ENCODE assay signal across 23 cellular contexts in the genomic region with DNA sequence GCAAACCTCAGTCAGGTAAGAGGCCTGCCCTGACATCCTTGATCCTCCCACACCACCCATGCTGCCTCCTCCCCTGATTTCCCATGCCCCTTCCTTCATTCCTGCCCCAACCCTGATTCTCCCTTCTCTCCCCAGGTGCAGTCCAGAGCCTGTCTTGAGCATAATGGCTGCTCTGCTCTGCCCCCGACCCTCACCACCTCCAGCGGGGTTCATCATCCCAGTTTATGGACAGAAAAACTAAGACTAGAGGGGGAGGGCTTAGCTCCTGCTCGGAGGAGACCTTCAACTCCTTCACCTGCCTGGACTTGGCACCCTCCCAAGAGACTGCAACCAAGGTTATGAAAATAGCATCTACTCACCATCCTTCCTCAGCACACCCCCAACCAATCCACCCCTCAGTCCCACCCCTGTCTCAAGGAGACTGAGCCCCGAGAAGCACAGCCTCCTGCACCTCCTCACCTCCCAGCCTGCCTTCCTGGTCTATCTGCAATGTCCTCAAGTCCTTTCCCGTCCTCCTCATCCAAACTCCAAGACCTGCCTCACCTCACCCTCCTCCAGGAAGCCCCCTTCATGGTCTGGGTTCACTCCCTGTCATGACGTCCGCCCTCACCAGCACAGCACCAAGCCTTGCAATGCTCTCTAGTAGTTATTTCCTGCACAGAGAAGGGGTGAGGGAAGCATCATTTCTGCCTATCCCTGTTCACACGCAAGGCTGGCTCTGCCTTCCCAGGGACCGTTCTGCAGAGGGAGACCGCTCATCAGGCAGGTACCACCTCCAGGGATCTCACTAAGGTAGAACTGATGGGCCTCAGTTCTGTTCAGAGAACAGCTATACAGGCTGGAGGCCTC.
DNase-seq lines count a peak whose midpoint lies in the region; ATAC-seq and TF ChIP-seq lines count a peak whose summit lies in the region.
"Had no signal": no experiment of that assay in that cellular context is flagged by ENCODE, and none has a peak within 500 bp of the region (broad histone marks: within the 10 kb centered on the region; RNA-seq: fewer than 3 reads in every experiment).

No MANE protein-coding gene starts in this region.

- H3K4me2 ChIP-seq in PC-9 = peak overlapping the region; percentile 71

- H4K20me1 ChIP-seq in PC-9 (ENCODE audit: insufficient read depth) = no peaks in the 10 kb centered on the region

- H3K9me3 Mint-ChIP-seq in CD14-positive monocyte (peaks cover 0 to 3% (median 0%) of the 10 kb centered on the region in 7 donors), natural killer cell (no peaks in the 10 kb centered on the region)
- H3K9me3 Mint-ChIP-seq in effector memory CD8-positive, alpha-beta T cell = no peaks in the 10 kb centered on the region
- H3K9me3 Mint-ChIP-seq: activated naive CD8-positive, alpha-beta T cell treated with anti-CD3 and anti-CD28 coated beads, Interleukin-2, amount 10 ng/mL, durations not matched to agents 7 days and 5 days; activated T-helper 17 cell treated with anti-CD3 and anti-CD28 coated beads, Interleukin-2, amount 50 U/mL, for 72 hours; CD4-positive, CD25-positive, alpha-beta regulatory T cell had no signal

- peak overlapping the region; percentile 51; the same call in 1 of the 2 replicates for H2AFZ ChIP-seq in PC-9

- no TSS peak for BruUV-seq in PC-9 (replicated peaks; lab: Mats Ljungman, UMichigan)

- DNase-seq in CD14-positive monocyte (ENCODE audit: low spot score) = no peak
- DNase-seq in PC-9 = no peak
- no peak for DNase-seq in effector memory CD8-positive, alpha-beta T cell
- DNase-seq in natural killer cell = no peak
- no peak for DNase-seq in SHP77 treated with DMSO at 0.1 percent for 48 hours (lab: John Stamatoyannopoulos, UW)
- DNase-seq in RPMI8226 = no peak
- no peak for DNase-seq in caudate nucleus (lab: John Stamatoyannopoulos, UW)
- DNase-seq: activated naive CD8-positive, alpha-beta T cell treated with anti-CD3 and anti-CD28 coated beads, Interleukin-2, amount 10 ng/mL, durations not matched to agents 7 days and 5 days; CD4-positive, CD25-positive, alpha-beta regulatory T cell; DMS153; GF-D8; midbrain; MM.1S; NCI-H1436 treated with DMSO at 0.1 percent for 48 hours; NCI-H2171 treated with DMSO at 0.1 percent for 48 hours; NCI-H526; nephron progenitor cell; SJCRH30; stimulated activated naive CD4-positive, alpha-beta T cell had no signal

- peaks cover 50% of the 10 kb centered on the region for H3K4me1 ChIP-seq in PC-9 (replicated peaks; ENCODE audit: insufficient read depth)

- H3F3A ChIP-seq in PC-9 (ENCODE audit: insufficient read depth, low read depth) = peaks cover 34% of the 10 kb centered on the region

- H3K36me3 ChIP-seq in PC-9 (ENCODE audit: low read depth) = no peaks in the 10 kb centered on the region
- H3K36me3 ChIP-seq: SJCRH30 had no signal

- POLR2A ChIA-PET in PC-9 (lab: Charles Lee; ENCODE audit: unreplicated experiment) = no interaction called here

- H3K4me3 Mint-ChIP-seq in CD14-positive monocyte (no peak overlapping the region), natural killer cell (peak overlapping the region; percentile 84)
- peak overlapping the region; percentile 16 to 58 for H3K4me3 Mint-ChIP-seq in effector memory CD8-positive, alpha-beta T cell
- H3K4me3 Mint-ChIP-seq: activated naive CD8-positive, alpha-beta T cell treated with anti-CD3 and anti-CD28 coated beads, Interleukin-2, amount 10 ng/mL, durations not matched to agents 7 days and 5 days; activated T-helper 17 cell treated with anti-CD3 and anti-CD28 coated beads, Interleukin-2, amount 50 U/mL, for 72 hours; brain; nephron progenitor cell had no signal

- intact Hi-C loops in CD14-positive monocyte (cut with micrococcal nuclease) = no loop called here
- intact Hi-C loops in PC-9 (cut with micrococcal nuclease; ENCODE audit: unreplicated experiment) = loop anchor here (5.0 kb wide), 1 partner anchor 544 kb away; no protein-coding TSS in a partner anchor
- intact Hi-C loops in natural killer cell (cut with micrococcal nuclease) = loop anchor here (2.0 kb wide), 1 partner anchor 52 kb away; no protein-coding TSS in a partner anchor

- no peak for ATAC-seq in effector memory CD8-positive, alpha-beta T cell (replicated peaks)
- no peak for ATAC-seq in natural killer cell
- ATAC-seq in GM18870 (IDR thresholded peaks at IDR 0.05; ENCODE audit: unreplicated experiment) = no peak
- ATAC-seq: activated T-helper 17 cell treated with anti-CD3 and anti-CD28 coated beads, Interleukin-2, amount 50 U/mL, for 72 hours had no signal

- CTCF ChIA-PET in PC-9 (lab: Charles Lee) = interaction anchor here (0.6 kb wide), 1 partner anchor 111 kb away, joined by 3 read pairs; no protein-coding TSS in a partner anchor

- H3K36me3 Mint-ChIP-seq in CD14-positive monocyte (peaks cover 0 to 2% of the 10 kb centered on the region in 2 donors), natural killer cell (no peaks in the 10 kb centered on the region)
- H3K36me3 Mint-ChIP-seq in effector memory CD8-positive, alpha-beta T cell (ENCODE audit: insufficient read depth) = no peaks in the 10 kb centered on the region
- H3K36me3 Mint-ChIP-seq: activated naive CD8-positive, alpha-beta T cell treated with anti-CD3 and anti-CD28 coated beads, Interleukin-2, amount 10 ng/mL, durations not matched to agents 7 days and 5 days; brain; CD4-positive, CD25-positive, alpha-beta regulatory T cell had no signal

- H3K9me3 ChIP-seq in PC-9 (ENCODE audit: insufficient read depth, low read depth) = no peaks in the 10 kb centered on the region
- H3K9me3 ChIP-seq: SJCRH30 had no signal

- no peak overlapping the region; the same call in 1 of the 2 replicates for H3K4me3 ChIP-seq in PC-9
- H3K4me3 ChIP-seq: SJCRH30 had no signal

- TF ChIP-seq CTCF in CD14-positive monocyte (IDR thresholded peaks at IDR 0.05) (no peak), PC-9 (conservative IDR thresholded peaks at IDR 0.05) (no peak), natural killer cell (IDR thresholded peaks at IDR 0.05) (no peak)

- H3K9me2 ChIP-seq in PC-9 (ENCODE audit: insufficient read depth) = no peaks in the 10 kb centered on the region

- H3K27me3 Mint-ChIP-seq in CD14-positive monocyte (ENCODE audit: low read depth in 3 of 3) (peaks cover 8 to 15% (median 13%) of the 10 kb centered on the region in 3 donors), natural killer cell (ENCODE audit: low read depth in 2 of 2) (peaks cover 0 to 5% of the 10 kb centered on the region in 2 donors)
- peaks cover 9 to 32% of the 10 kb centered on the region in 2 donors for H3K27me3 Mint-ChIP-seq in effector memory CD8-positive, alpha-beta T cell

- peaks cover 38% of the 10 kb centered on the region for H3K4me1 Mint-ChIP-seq in CD14-positive monocyte
- H3K4me1 Mint-ChIP-seq in effector memory CD8-positive, alpha-beta T cell (ENCODE audit: low read depth in 2 of 2) = peaks cover 23 to 33% of the 10 kb centered on the region in 2 donors
- H3K4me1 Mint-ChIP-seq in natural killer cell = peaks cover 40 to 57% of the 10 kb centered on the region in 2 donors
- H3K4me1 Mint-ChIP-seq: activated T-helper 17 cell treated with anti-CD3 and anti-CD28 coated beads, Interleukin-2, amount 50 U/mL, for 72 hours had no signal

- no peaks in the 10 kb centered on the region for H3K79me2 ChIP-seq in PC-9 (ENCODE audit: low read depth)

- no peaks in the 10 kb centered on the region for H3K27me3 ChIP-seq in PC-9 (ENCODE audit: insufficient read depth, low read depth)
- H3K27me3 ChIP-seq: SJCRH30 had no signal

- peak overlapping the region; percentile 0 to 95 (median 90) for H3K27ac Mint-ChIP-seq in CD14-positive monocyte
- H3K27ac Mint-ChIP-seq in effector memory CD8-positive, alpha-beta T cell = peak overlapping the region; percentile 80 to 81
- H3K27ac Mint-ChIP-seq in natural killer cell = peak overlapping the region; percentile 91 to 94
- H3K27ac Mint-ChIP-seq: activated naive CD8-positive, alpha-beta T cell treated with anti-CD3 and anti-CD28 coated beads, Interleukin-2, amount 10 ng/mL, durations not matched to agents 7 days and 5 days; activated T-helper 17 cell treated with anti-CD3 and anti-CD28 coated beads, Interleukin-2, amount 50 U/mL, for 72 hours; brain; nephron progenitor cell had no signal

- H3K27ac ChIP-seq in PC-9 (peak overlapping the region; percentile 75), caudate nucleus (ENCODE audit: low read depth, low read length) (no peak overlapping the region)
- H3K27ac ChIP-seq: HL-60, SJCRH30 had no signal

Comparison
In these comparisons a context has a peak if more than half of its experiments do, and no peak if none do; other contexts are left out.
1. H3K4me3 Mint-ChIP-seq: peak in effector memory CD8-positive, alpha-beta T cell (2 of 2) and natural killer cell (single experiment); none in CD14-positive monocyte (0 of 2).
2. intact Hi-C loops: an anchor here in PC-9 (5.0 kb wide) and natural killer cell (2.0 kb wide); none called in CD14-positive monocyte.
3. Peak in every context shown above with its lines, with median percentiles within 50 percentile points of each other: H3K27ac Mint-ChIP-seq.